ENCODE assay signal across 22 cellular contexts in genomic region chr1:164670026-164670425, GRCh38.
"Had no signal": no experiment of that assay in that cellular context is flagged by ENCODE, and none has a peak within 500 bp of the region (broad histone marks: within the 10 kb centered on the region; RNA-seq: fewer than 3 reads in every experiment).

No MANE protein-coding gene starts in this region.

- H3K9me3 ChIP-seq: tibial artery, vagina had no signal

- H3K27me3 ChIP-seq: tibial artery, vagina had no signal

- H3K36me3 ChIP-seq: tibial artery, vagina had no signal

- H3K4me3 ChIP-seq: tibial artery, vagina had no signal

- H3K27ac ChIP-seq: tibial artery, vagina, VCaP had no signal

- ATAC-seq: effector memory CD8-positive, alpha-beta T cell; natural killer cell had no signal

- DNase-seq: activated CD4-positive, alpha-beta T cell treated with anti-CD3 and anti-CD28 coated beads for 1 hour; activated CD8-positive, alpha-beta memory T cell treated with anti-CD3 and anti-CD28 coated beads for 24 hours; activated CD8-positive, alpha-beta memory T cell treated with anti-CD3 and anti-CD28 coated beads, Interleukin-2, amount 50 U/mL, for 48 hours; activated effector memory CD4-positive, alpha-beta T cell treated with Interleukin-2 at 50 U/mL for 16 hours; activated naive CD4-positive, alpha-beta T cell treated with anti-CD3 and anti-CD28 coated beads, Interleukin-2, amount 50 U/mL, for 16 hours; activated T-cell treated with anti-CD3 and anti-CD28 coated beads, Interleukin-2, amount 50 U/mL, for 48 hours; aorta; effector memory CD8-positive, alpha-beta T cell; foreskin fibroblast; head of caudate nucleus; kidney glomerular epithelial cell; natural killer cell; occipital lobe; posterior cingulate gyrus; stimulated activated CD4-positive, alpha-beta T cell treated with anti-CD3 and anti-CD28 coated beads, Interleukin-12 subunit alpha, Interleukin-12 subunit beta, amount 100 ng/mL, for 4 hours; stimulated activated CD4-positive, alpha-beta T cell treated with anti-CD3 and anti-CD28 coated beads, Interleukin-1b, Interleukin-23, amount 100 ng/mL, for 48 hours; stimulated activated CD8-positive, alpha-beta memory T cell treated with anti-CD3 and anti-CD28 coated beads, Interleukin-4, amount 100 ng/mL, for 48 hours; stimulated activated naive CD4-positive, alpha-beta T cell; tibial artery had no signal

- FAIRE-seq: bronchial epithelial cell had no signal
